ENCODE assay signal across 1 cellular context in the genomic region with DNA sequence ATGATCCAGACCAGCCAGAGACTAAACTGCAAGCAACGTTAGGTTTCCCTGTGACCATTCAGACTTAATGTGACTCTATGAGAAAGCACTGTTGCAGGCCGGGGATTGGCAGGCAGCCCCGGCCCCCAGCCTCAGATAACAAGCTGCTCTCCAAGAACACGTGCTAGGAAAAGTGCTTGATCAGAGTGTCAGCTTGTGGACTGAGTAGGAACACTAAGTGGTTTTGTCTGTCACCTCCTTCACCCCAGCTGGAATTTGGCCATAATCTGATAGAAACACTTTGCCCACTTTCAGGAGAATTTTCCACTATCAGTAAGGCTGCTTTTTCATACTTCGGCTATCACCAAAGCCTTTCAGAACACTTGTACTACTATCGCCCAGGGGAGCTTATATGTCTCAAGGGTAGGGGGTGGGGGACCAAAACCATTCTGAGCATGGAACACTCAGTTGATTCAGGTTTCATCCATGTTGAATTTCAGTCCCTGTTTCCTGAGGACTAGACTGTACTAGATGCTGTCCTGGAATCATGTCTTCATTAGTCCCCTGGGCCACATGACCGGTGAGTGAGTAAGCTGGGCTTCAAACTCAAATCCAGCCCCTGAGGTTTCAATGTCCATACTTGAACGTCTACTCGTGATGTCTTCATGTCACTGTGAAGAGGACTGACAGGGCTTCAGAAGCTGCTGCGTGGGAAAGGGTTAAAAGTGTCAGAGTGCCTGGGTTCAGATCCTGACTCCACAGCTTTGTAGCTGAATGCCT.
TF ChIP-seq lines count a peak whose summit lies in the region.

No MANE protein-coding gene starts in this region.

TF ChIP-seq in GM23338, 12 proteins besides CTCF, POLR2A, EP300 and RAD21 (continued from another document):
- TF ChIP-seq EZH2phosphoT487 (IDR thresholded peaks at IDR 0.05; ENCODE audit: unreplicated experiment) (no peak), JUNB (IDR thresholded peaks at IDR 0.05; ENCODE audit: unreplicated experiment) (no peak), STAT1 (IDR thresholded peaks at IDR 0.05; ENCODE audit: unreplicated experiment) (no peak), NANOG (IDR thresholded peaks at IDR 0.05; ENCODE audit: borderline replicate concordance) (no peak), POLR2AphosphoS5 (IDR thresholded peaks at IDR 0.05; ENCODE audit: low read depth) (no peak)
